1 cellular context compared by ENCODE assay signal in genomic region chr14:104894331-104895206, GRCh38.
TF ChIP-seq lines count a peak whose summit lies in the region.

No MANE protein-coding gene starts in this region.

TF ChIP-seq in HepG2, 621 proteins besides CTCF, POLR2A, EP300 and RAD21:
- no peak for TF ChIP-seq ZNF10 (CRISPR knock-in tag; IDR thresholded peaks at IDR 0.05; ENCODE audit: borderline replicate concordance, low read depth)
- peak; percentile 17 for TF ChIP-seq AGO2 (optimal IDR thresholded peaks at IDR 0.05; ENCODE audit: low read depth, low read length)
- no peak for TF ChIP-seq GLI4 (CRISPR knock-in tag; IDR thresholded peaks at IDR 0.05; ENCODE audit: borderline replicate concordance)
- no peak for TF ChIP-seq RORA (CRISPR knock-in tag; IDR thresholded peaks at IDR 0.05)
- TF ChIP-seq MIXL1 (CRISPR knock-in tag; IDR thresholded peaks at IDR 0.05) = no peak
- TF ChIP-seq ZBTB4 (CRISPR knock-in tag; IDR thresholded peaks at IDR 0.05; ENCODE audit: borderline replicate concordance) = no peak
